27 cellular contexts compared by ENCODE assay signal in genomic region chr7:71638108-71638507, GRCh38.
"Had no signal": no experiment of that assay in that cellular context is flagged by ENCODE, and none has a peak within 500 bp of the region (broad histone marks: within the 10 kb centered on the region; RNA-seq: fewer than 3 reads in every experiment).

No MANE protein-coding gene starts in this region.

- H3K9me3 ChIP-seq: body of pancreas, breast epithelium had no signal

- H3K27ac Mint-ChIP-seq: activated CD4-positive, alpha-beta memory T cell treated with anti-CD3 and anti-CD28 coated beads, Interleukin-2, amount 10 ng/mL, durations not matched to agents 7 days and 5 days; activated CD4-positive, alpha-beta T cell treated with anti-CD3 and anti-CD28 coated beads, Interleukin-2, amount 10 ng/mL, durations not matched to agents 7 days and 5 days; activated naive CD4-positive, alpha-beta T cell treated with anti-CD3 and anti-CD28 coated beads, Interleukin-2, amount 10 ng/mL, durations not matched to agents 7 days and 5 days; activated naive CD8-positive, alpha-beta T cell treated with anti-CD3 and anti-CD28 coated beads, Interleukin-2, amount 10 ng/mL, durations not matched to agents 7 days and 5 days; activated T-cell treated with anti-CD3 and anti-CD28 coated beads, Interleukin-2, amount 50 U/mL, for 24 hours; activated T-cell treated with anti-CD3 and anti-CD28 coated beads, Interleukin-2, amount 50 U/mL, for 72 hours; T-helper 17 cell; T-helper 2 cell treated with Interferon-gamma antibody and Interleukin-4, amounts not matched to agents 5 μg/mL and 100 μg/mL, for 36 hours had no signal

- H3K36me3 Mint-ChIP-seq: activated naive CD4-positive, alpha-beta T cell treated with anti-CD3 and anti-CD28 coated beads, Interleukin-2, amount 10 ng/mL, durations not matched to agents 7 days and 5 days; activated naive CD4-positive, alpha-beta T cell treated with anti-CD3 and anti-CD28 coated beads, Interleukin-2, amount 50 U/mL, for 72 hours; activated naive CD8-positive, alpha-beta T cell treated with anti-CD3 and anti-CD28 coated beads, Interleukin-2, amount 10 ng/mL, durations not matched to agents 7 days and 5 days had no signal

- H3K4me3 ChIP-seq: body of pancreas, breast epithelium, cardiac muscle cell had no signal

- H3K4me3 Mint-ChIP-seq: activated CD4-positive, alpha-beta memory T cell treated with anti-CD3 and anti-CD28 coated beads, Interleukin-2, amount 10 ng/mL, durations not matched to agents 7 days and 5 days; activated CD4-positive, alpha-beta T cell treated with anti-CD3 and anti-CD28 coated beads, Interleukin-2, amount 10 ng/mL, durations not matched to agents 7 days and 5 days; activated naive CD4-positive, alpha-beta T cell treated with anti-CD3 and anti-CD28 coated beads, Interleukin-2, amount 10 ng/mL, durations not matched to agents 7 days and 5 days; activated naive CD8-positive, alpha-beta T cell treated with anti-CD3 and anti-CD28 coated beads, Interleukin-2, amount 10 ng/mL, durations not matched to agents 7 days and 5 days; activated T-cell treated with anti-CD3 and anti-CD28 coated beads, Interleukin-2, amount 50 U/mL, for 24 hours; activated T-cell treated with anti-CD3 and anti-CD28 coated beads, Interleukin-2, amount 50 U/mL, for 72 hours; central memory CD8-positive, alpha-beta T cell; T-helper 17 cell; T-helper 2 cell treated with Interferon-gamma antibody and Interleukin-4, amounts not matched to agents 5 μg/mL and 100 μg/mL, for 36 hours had no signal

- ATAC-seq: activated naive CD4-positive, alpha-beta T cell treated with anti-CD3 and anti-CD28 coated beads, Interleukin-2, amount 50 U/mL, for 72 hours; activated T-cell treated with anti-CD3 and anti-CD28 coated beads, Interleukin-2, amount 50 U/mL, for 72 hours; body of pancreas; esophagus mucosa; T-helper 17 cell had no signal

- H3K27me3 Mint-ChIP-seq: activated CD4-positive, alpha-beta memory T cell treated with anti-CD3 and anti-CD28 coated beads, Interleukin-2, amount 10 ng/mL, durations not matched to agents 7 days and 5 days; activated CD4-positive, alpha-beta T cell treated with anti-CD3 and anti-CD28 coated beads, Interleukin-2, amount 10 ng/mL, durations not matched to agents 7 days and 5 days; activated naive CD4-positive, alpha-beta T cell treated with anti-CD3 and anti-CD28 coated beads, Interleukin-2, amount 10 ng/mL, durations not matched to agents 7 days and 5 days; activated naive CD8-positive, alpha-beta T cell treated with anti-CD3 and anti-CD28 coated beads, Interleukin-2, amount 10 ng/mL, durations not matched to agents 7 days and 5 days; activated T-cell treated with anti-CD3 and anti-CD28 coated beads, Interleukin-2, amount 50 U/mL, for 24 hours; central memory CD8-positive, alpha-beta T cell; T-helper 17 cell had no signal

- H3K4me1 Mint-ChIP-seq: activated CD4-positive, alpha-beta memory T cell treated with anti-CD3 and anti-CD28 coated beads, Interleukin-2, amount 10 ng/mL, durations not matched to agents 7 days and 5 days; activated CD4-positive, alpha-beta T cell treated with anti-CD3 and anti-CD28 coated beads, Interleukin-2, amount 10 ng/mL, durations not matched to agents 7 days and 5 days; activated naive CD4-positive, alpha-beta T cell treated with anti-CD3 and anti-CD28 coated beads, Interleukin-2, amount 10 ng/mL, durations not matched to agents 7 days and 5 days; activated naive CD8-positive, alpha-beta T cell treated with anti-CD3 and anti-CD28 coated beads, Interleukin-2, amount 10 ng/mL, durations not matched to agents 7 days and 5 days; central memory CD8-positive, alpha-beta T cell; T-helper 17 cell had no signal

- H3K27me3 ChIP-seq: body of pancreas, breast epithelium, cardiac muscle cell had no signal

- DNase-seq: activated CD4-positive, alpha-beta memory T cell treated with anti-CD3 and anti-CD28 coated beads, Interleukin-2, amount 10 ng/mL, durations not matched to agents 7 days and 5 days; activated CD4-positive, alpha-beta T cell treated with anti-CD3 and anti-CD28 coated beads for 1 hour; activated CD4-positive, alpha-beta T cell treated with anti-CD3 and anti-CD28 coated beads for 4 hours; activated CD4-positive, alpha-beta T cell treated with anti-CD3 and anti-CD28 coated beads, Interleukin-2, amount 10 ng/mL, durations not matched to agents 7 days and 5 days; activated CD4-positive, alpha-beta T cell treated with anti-CD3 and anti-CD28 coated beads, Interleukin-2, amount 50 U/mL, for 4 hours; activated CD8-positive, alpha-beta memory T cell treated with anti-CD3 and anti-CD28 coated beads, Interleukin-2, amount 50 U/mL, for 48 hours; activated gamma-delta T cell; activated naive CD4-positive, alpha-beta T cell; activated naive CD4-positive, alpha-beta T cell treated with anti-CD3 and anti-CD28 coated beads, Interleukin-2, amount 10 ng/mL, durations not matched to agents 7 days and 5 days; activated naive CD8-positive, alpha-beta T cell treated with anti-CD3 and anti-CD28 coated beads, Interleukin-2, amount 10 ng/mL, durations not matched to agents 7 days and 5 days; activated T-cell treated with anti-CD3 and anti-CD28 coated beads for 4 hours; activated T-cell treated with anti-CD3 and anti-CD28 coated beads, Interleukin-2, amount 50 U/mL, for 24 hours; activated T-cell treated with anti-CD3 and anti-CD28 coated beads, Interleukin-2, amount 50 U/mL, for 72 hours; amniotic stem cell; cortex of kidney; dermis blood vessel endothelial cell; effector CD4-positive, alpha-beta T cell; head of caudate nucleus; T-helper 1 cell; T-helper 17 cell had no signal

- H3K27ac ChIP-seq: body of pancreas, breast epithelium, cardiac muscle cell had no signal

- H3K4me1 ChIP-seq: body of pancreas, breast epithelium had no signal

- H3K36me3 ChIP-seq: breast epithelium, cardiac muscle cell had no signal
